Comparison of ENCODE assay signal across 8 cellular contexts in the genomic region with DNA sequence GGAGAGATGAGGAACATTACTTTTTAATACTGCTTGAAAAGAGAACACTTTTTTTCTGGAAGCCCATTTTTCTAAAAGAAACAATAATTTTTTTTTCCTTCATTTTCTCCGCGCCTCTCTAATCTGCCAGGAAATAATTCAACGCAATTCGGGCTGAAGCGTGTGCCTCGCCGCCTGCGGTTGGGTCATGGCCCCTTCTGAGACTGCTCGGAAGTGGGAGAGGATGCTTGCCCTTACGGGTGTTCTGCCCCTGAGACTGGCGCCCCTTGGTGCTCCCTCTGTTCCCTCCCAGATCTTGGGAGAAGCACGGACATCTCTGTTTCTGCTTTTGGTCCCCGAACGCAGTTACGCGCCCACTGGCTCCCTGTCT. TPM values are rescaled to one million over a fixed set of nuclear protein-coding genes. Genes with fewer than 3 reads are reported as not detected.
A peak's percentile ranks its signal among the peaks of the same experiment; 100 is the strongest.
DNase-seq lines count a peak whose midpoint lies in the region; ATAC-seq and TF ChIP-seq lines count a peak whose summit lies in the region.

No MANE protein-coding gene starts in this region.

- H3K9me3 Mint-ChIP-seq in activated naive CD4-positive, alpha-beta T cell treated with anti-CD3 and anti-CD28 coated beads, Interleukin-2, amount 50 U/mL, for 24 hours = no peaks in the 10 kb centered on the region
- H3K9me3 Mint-ChIP-seq in activated T-helper 17 cell treated with anti-CD3 and anti-CD28 coated beads, Interleukin-2, amount 50 U/mL, for 72 hours = no peaks in the 10 kb centered on the region

- H3K4me1 ChIP-seq in right lobe of liver (peaks cover 0 to 10% (median 0%) of the 10 kb centered on the region in 4 donors), upper lobe of left lung (peaks cover 18 to 27% (median 25%) of the 10 kb centered on the region in 4 donors)

- no peak for TF ChIP-seq EP300 in upper lobe of left lung (IDR thresholded peaks at IDR 0.05)

- ATAC-seq in activated T-helper 17 cell treated with anti-CD3 and anti-CD28 coated beads, Interleukin-2, amount 50 U/mL, for 72 hours (replicated peaks) = no peak
- ATAC-seq in right lobe of liver = no peak
- ATAC-seq in upper lobe of left lung (ENCODE audit: low FRiP score in 2 of 2) = peak in 1 of 2 donors; percentile 25

- no peak overlapping the region for H3K27ac Mint-ChIP-seq in activated naive CD4-positive, alpha-beta T cell treated with anti-CD3 and anti-CD28 coated beads, Interleukin-2, amount 50 U/mL, for 24 hours
- H3K27ac Mint-ChIP-seq in activated T-helper 17 cell treated with anti-CD3 and anti-CD28 coated beads, Interleukin-2, amount 50 U/mL, for 72 hours = no peak overlapping the region

- peaks cover 0 to 7% of the 10 kb centered on the region in 2 donors for H3K27me3 ChIP-seq in right lobe of liver
- peaks cover 0 to 27% (median 13%) of the 10 kb centered on the region in 4 donors for H3K27me3 ChIP-seq in upper lobe of left lung

- peaks cover 36% of the 10 kb centered on the region for H3K27me3 Mint-ChIP-seq in activated naive CD4-positive, alpha-beta T cell treated with anti-CD3 and anti-CD28 coated beads, Interleukin-2, amount 50 U/mL, for 24 hours
- peaks cover 38% of the 10 kb centered on the region for H3K27me3 Mint-ChIP-seq in activated T-helper 17 cell treated with anti-CD3 and anti-CD28 coated beads, Interleukin-2, amount 50 U/mL, for 72 hours

- H3K4me3 ChIP-seq in right lobe of liver (peak overlapping the region; percentile 11 to 36 (median 15)), upper lobe of left lung (peak overlapping the region in 3 of 4 donors; percentile 37 to 49 (median 49))

- TF ChIP-seq POLR2A in right lobe of liver (IDR thresholded peaks at IDR 0.05) = no peak
- no peak for TF ChIP-seq POLR2A in upper lobe of left lung (IDR thresholded peaks at IDR 0.05)

- intact Hi-C loops in right lobe of liver (cut with DNase I) = no loop called here

- H3K4me3 Mint-ChIP-seq in activated naive CD4-positive, alpha-beta T cell treated with anti-CD3 and anti-CD28 coated beads, Interleukin-2, amount 50 U/mL, for 24 hours = peak overlapping the region; percentile 72
- peak overlapping the region; percentile 68 for H3K4me3 Mint-ChIP-seq in activated T-helper 17 cell treated with anti-CD3 and anti-CD28 coated beads, Interleukin-2, amount 50 U/mL, for 72 hours

- H3K27ac ChIP-seq in right lobe of liver (no peak overlapping the region), upper lobe of left lung (no peak overlapping the region)

- 3% methylated on average over 16 of the region's 16 CpGs for WGBS in right lobe of liver (ENCODE audit: insufficient coverage, low coverage, low lambda C conversion rate, missing lambda C conversion rate)
- WGBS in upper lobe of left lung, 2 donors = 3 to 4% methylated on average over 16 of the region's 16 CpGs

- no peak for DNase-seq in activated naive CD4-positive, alpha-beta T cell treated with Interleukin-2 at 50 U/mL for 16 hours
- DNase-seq in right lobe of liver (no peak), upper lobe of left lung (no peak), NCI-H1417 (lab: John Stamatoyannopoulos, UW) (no peak), NCI-H2171 treated with DMSO at 0.1 percent for 48 hours (lab: John Stamatoyannopoulos, UW) (no peak), HPDE6-E6E7 (ENCODE audit: extremely low spot score) (no peak)

- H3K36me3 ChIP-seq in right lobe of liver (no peaks in the 10 kb centered on the region), upper lobe of left lung (no peaks in the 10 kb centered on the region)

- H3K4me1 Mint-ChIP-seq in activated naive CD4-positive, alpha-beta T cell treated with anti-CD3 and anti-CD28 coated beads, Interleukin-2, amount 50 U/mL, for 24 hours = peaks cover 14% of the 10 kb centered on the region
- H3K4me1 Mint-ChIP-seq in activated T-helper 17 cell treated with anti-CD3 and anti-CD28 coated beads, Interleukin-2, amount 50 U/mL, for 72 hours = peaks cover 8% of the 10 kb centered on the region

- TF ChIP-seq CTCF in right lobe of liver (IDR thresholded peaks at IDR 0.05) (no peak), upper lobe of left lung (IDR thresholded peaks at IDR 0.05) (no peak)

- H3K9me3 ChIP-seq in right lobe of liver = no peaks in the 10 kb centered on the region
- peaks cover 0 to 3% (median 0%) of the 10 kb centered on the region in 4 donors for H3K9me3 ChIP-seq in upper lobe of left lung

- H3K36me3 Mint-ChIP-seq in activated naive CD4-positive, alpha-beta T cell treated with anti-CD3 and anti-CD28 coated beads, Interleukin-2, amount 50 U/mL, for 24 hours = peaks cover 6% of the 10 kb centered on the region
- no peaks in the 10 kb centered on the region for H3K36me3 Mint-ChIP-seq in activated T-helper 17 cell treated with anti-CD3 and anti-CD28 coated beads, Interleukin-2, amount 50 U/mL, for 72 hours (ENCODE audit: low read depth)

RNA-seq across cellular contexts. Expression of a gene that starts 0.3 kb away (rescaled TPM):
- total RNA-seq in activated T-helper 17 cell treated with anti-CD3 and anti-CD28 coated beads, Interleukin-2, amount 50 U/mL, for 72 hours = under 1 TPM; 0.34 to 0.58 TPM
- total RNA-seq in right lobe of liver (1 to 10 TPM; 1.1 to 2.7 (median 1.3) TPM), upper lobe of left lung (10 to 100 TPM; 13.0 to 35.2 (median 16.8) TPM)
